In the genomic region with DNA sequence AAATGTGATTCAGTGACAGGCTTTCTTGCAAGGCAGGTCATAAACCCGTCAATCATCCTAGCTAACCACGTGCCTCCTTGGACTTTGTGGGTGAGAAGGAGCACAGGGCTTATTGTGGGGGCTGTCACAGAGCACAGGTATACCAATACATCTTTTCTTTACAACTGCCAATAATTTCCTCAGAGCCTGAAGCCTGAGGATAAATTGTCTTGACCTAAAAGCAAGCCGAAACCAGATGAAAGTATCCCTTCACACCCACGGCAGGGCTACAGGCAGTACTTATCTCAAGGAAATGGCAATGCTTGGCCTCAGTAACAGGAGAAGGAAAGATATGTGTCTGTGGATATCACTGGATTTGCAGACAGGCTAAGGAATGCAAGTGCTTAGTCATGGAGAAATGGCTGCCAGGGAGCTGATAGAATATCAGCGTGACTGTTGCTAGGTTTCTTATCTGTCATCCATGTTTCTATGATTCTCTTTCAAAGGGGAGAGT, we compare ENCODE assay signal across 10 cellular contexts.
DNase-seq lines count a peak whose midpoint lies in the region; ATAC-seq and TF ChIP-seq lines count a peak whose summit lies in the region.
"Had no signal": no experiment of that assay in that cellular context is flagged by ENCODE, and none has a peak within 500 bp of the region (broad histone marks: within the 10 kb centered on the region; RNA-seq: fewer than 3 reads in every experiment).

No MANE protein-coding gene starts in this region.

- H3K27me3 Mint-ChIP-seq in stimulated activated naive B cell treated with anti-CD40 and anti-IgM and Interleukin-4, amounts not matched to agents 10 μg/mL and 1 μg/mL and 100 μg/mL, for 72 hours: peaks cover 3% of the 10 kb centered on the region in 2 donors

- H3K9ac ChIP-seq in smooth muscle cell (ENCODE audit: low read depth): peak overlapping the region; percentile 91

- H3K36me3 Mint-ChIP-seq in stimulated activated naive B cell treated with anti-CD40 and anti-IgM and Interleukin-4, amounts not matched to agents 10 μg/mL and 1 μg/mL and 100 μg/mL, for 72 hours: peaks cover 5 to 9% of the 10 kb centered on the region in 2 donors
- H3K36me3 Mint-ChIP-seq: T-cell had no signal

- ATAC-seq in HG03025 (IDR thresholded peaks at IDR 0.05; ENCODE audit: low FRiP score, unreplicated experiment) (no peak), HG03571 (IDR thresholded peaks at IDR 0.05; ENCODE audit: unreplicated experiment) (no peak)
- no peak for ATAC-seq in stimulated activated naive B cell treated with anti-CD40 and anti-IgM and Interleukin-4, amounts not matched to agents 10 μg/mL and 1 μg/mL and 100 μg/mL, for 72 hours (replicated peaks)
- ATAC-seq: T-cell had no signal

- H3K27me3 ChIP-seq in adrenal gland: no peaks in the 10 kb centered on the region
- no peaks in the 10 kb centered on the region for H3K27me3 ChIP-seq in right atrium auricular region
- no peaks in the 10 kb centered on the region for H3K27me3 ChIP-seq in smooth muscle cell (ENCODE audit: low read depth)
- H3K27me3 ChIP-seq: colonic mucosa had no signal

- no peak for TF ChIP-seq POLR2A in adrenal gland (IDR thresholded peaks at IDR 0.05)

- no peak overlapping the region for H2AFZ ChIP-seq in smooth muscle cell (ENCODE audit: low read depth)

- DNase-seq in adrenal gland (peak in 6 of 7 donors; percentile 37 to 66 (median 58)), right atrium auricular region (ENCODE audit: low spot score) (no peak), smooth muscle cell (lab: John Stamatoyannopoulos, UW; ENCODE audit: unreplicated experiment) (no peak), NCI-H748 treated with DMSO at 0.1 percent for 48 hours (lab: John Stamatoyannopoulos, UW) (no peak)
- no peak for DNase-seq in stimulated activated naive B cell treated with anti-CD40 and anti-IgM and Interleukin-4, amounts not matched to agents 10 μg/mL and 1 μg/mL and 100 μg/mL, for 72 hours
- DNase-seq: colonic mucosa, T-cell had no signal

- POLR2A ChIA-PET in HEK293 (lab: Yijun Ruan, JAX): no interaction called here

- H3K79me2 ChIP-seq in smooth muscle cell (ENCODE audit: low read depth): no peaks in the 10 kb centered on the region

- H3K36me3 ChIP-seq in HEK293 (ENCODE audit: control insufficient read depth in 2 of 2, insufficient read depth in 1 of 2, low read length in 2 of 2) (no peaks in the 10 kb centered on the region), adrenal gland (replicated peaks in 1 of 2) (no peaks in the 10 kb centered on the region), right atrium auricular region (no peaks in the 10 kb centered on the region), smooth muscle cell (ENCODE audit: low read depth) (no peaks in the 10 kb centered on the region)
- H3K36me3 ChIP-seq: colonic mucosa had no signal

- peaks cover 0 to 3% of the 10 kb centered on the region in 2 donors for H3K9me3 Mint-ChIP-seq in stimulated activated naive B cell treated with anti-CD40 and anti-IgM and Interleukin-4, amounts not matched to agents 10 μg/mL and 1 μg/mL and 100 μg/mL, for 72 hours
- H3K9me3 Mint-ChIP-seq: T-cell had no signal

- no peak overlapping the region for H3K4me3 Mint-ChIP-seq in stimulated activated naive B cell treated with anti-CD40 and anti-IgM and Interleukin-4, amounts not matched to agents 10 μg/mL and 1 μg/mL and 100 μg/mL, for 72 hours
- H3K4me3 Mint-ChIP-seq: T-cell had no signal

- no peak overlapping the region for H3K27ac ChIP-seq in HEK293 (ENCODE audit: extremely low read depth, low read depth, low read length)
- peak overlapping the region in 4 of 5 donors; percentile 52 to 92 (median 68) for H3K27ac ChIP-seq in adrenal gland
- H3K27ac ChIP-seq in right atrium auricular region: peak overlapping the region; percentile 53 to 72
- H3K27ac ChIP-seq in smooth muscle cell (ENCODE audit: low read depth): peak overlapping the region; percentile 99
- H3K27ac ChIP-seq: colonic mucosa had no signal

- H3K4me2 ChIP-seq in smooth muscle cell: peak overlapping the region; percentile 44

- peaks cover 0 to 9% of the 10 kb centered on the region in 2 donors for H3K4me1 Mint-ChIP-seq in stimulated activated naive B cell treated with anti-CD40 and anti-IgM and Interleukin-4, amounts not matched to agents 10 μg/mL and 1 μg/mL and 100 μg/mL, for 72 hours

- no peaks in the 10 kb centered on the region for H3K9me3 ChIP-seq in HEK293 (ENCODE audit: control insufficient read depth, insufficient read depth, low read depth, low read length)
- H3K9me3 ChIP-seq in adrenal gland (replicated peaks in 1 of 3): no peaks in the 10 kb centered on the region
- peaks cover 0 to 7% of the 10 kb centered on the region in 2 donors for H3K9me3 ChIP-seq in right atrium auricular region
- H3K9me3 ChIP-seq in smooth muscle cell (replicated peaks; ENCODE audit: low read depth): no peaks in the 10 kb centered on the region
- H3K9me3 ChIP-seq: colonic mucosa had no signal

- H3K4me1 ChIP-seq in HEK293 (ENCODE audit: control insufficient read depth, insufficient read depth, low read length) (no peaks in the 10 kb centered on the region), adrenal gland (replicated peaks in 1 of 2) (peaks cover 25 to 34% of the 10 kb centered on the region in 2 donors), right atrium auricular region (peaks cover 0 to 27% of the 10 kb centered on the region in 2 donors), smooth muscle cell (ENCODE audit: low read depth) (peaks cover 20% of the 10 kb centered on the region)

- WGBS in adrenal gland, 4 donors: 23 to 33% (median 27%) methylated on average over 5 of the region's 5 CpGs
- WGBS in smooth muscle cell (ENCODE audit: low lambda C conversion rate): 8% methylated on average over 5 of the region's 5 CpGs

- intact Hi-C loops in adrenal gland (cut with DNase I): no loop called here

- H3K27ac Mint-ChIP-seq in stimulated activated naive B cell treated with anti-CD40 and anti-IgM and Interleukin-4, amounts not matched to agents 10 μg/mL and 1 μg/mL and 100 μg/mL, for 72 hours: no peak overlapping the region
- H3K27ac Mint-ChIP-seq: T-cell had no signal

- H3K4me3 ChIP-seq in HEK293 (ENCODE audit: low read depth, low read length) (no peak overlapping the region), adrenal gland (no peak overlapping the region), right atrium auricular region (no peak overlapping the region), smooth muscle cell (peak overlapping the region; percentile 6)
- H3K4me3 ChIP-seq: colonic mucosa had no signal

- CTCF ChIA-PET in HEK293 (lab: Yijun Ruan, JAX): interaction anchor here (0.8 kb wide), 2 partner anchors 11 to 195 kb away, joined by 3 read pairs; no protein-coding TSS in a partner anchor

- no peaks in the 10 kb centered on the region for H4K20me1 ChIP-seq in smooth muscle cell (ENCODE audit: low read depth)

- no peak for TF ChIP-seq CTCF in HEK293 (tag by site-specific recombination; IDR thresholded peaks at IDR 0.05)
- TF ChIP-seq CTCF in adrenal gland (IDR thresholded peaks at IDR 0.05): no peak
- TF ChIP-seq CTCF in right atrium auricular region (IDR thresholded peaks at IDR 0.05): no peak
- TF ChIP-seq CTCF in smooth muscle cell (IDR thresholded peaks at IDR 0.05; ENCODE audit: borderline replicate concordance, insufficient read depth, poor library complexity, severe bottlenecking): no peak

- peaks cover 34% of the 10 kb centered on the region for H3F3A ChIP-seq in smooth muscle cell (ENCODE audit: low read depth)

TF ChIP-seq in HEK293, 187 proteins besides CTCF, POLR2A, EP300 and RAD21:
- TF ChIP-seq ZFP41 (tag by site-specific recombination; IDR thresholded peaks at IDR 0.05; ENCODE audit: borderline replicate concordance): no peak
- TF ChIP-seq ZNF843 (tag by site-specific recombination; IDR thresholded peaks at IDR 0.05): no peak
- TF ChIP-seq ZNF223 (tag by site-specific recombination; IDR thresholded peaks at IDR 0.05): no peak
- TF ChIP-seq, protein P1, sequence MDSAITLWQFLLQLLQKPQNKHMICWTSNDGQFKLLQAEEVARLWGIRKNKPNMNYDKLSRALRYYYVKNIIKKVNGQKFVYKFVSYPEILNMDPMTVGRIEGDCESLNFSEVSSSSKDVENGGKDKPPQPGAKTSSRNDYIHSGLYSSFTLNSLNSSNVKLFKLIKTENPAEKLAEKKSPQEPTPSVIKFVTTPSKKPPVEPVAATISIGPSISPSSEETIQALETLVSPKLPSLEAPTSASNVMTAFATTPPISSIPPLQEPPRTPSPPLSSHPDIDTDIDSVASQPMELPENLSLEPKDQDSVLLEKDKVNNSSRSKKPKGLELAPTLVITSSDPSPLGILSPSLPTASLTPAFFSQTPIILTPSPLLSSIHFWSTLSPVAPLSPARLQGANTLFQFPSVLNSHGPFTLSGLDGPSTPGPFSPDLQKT (IDR thresholded peaks at IDR 0.05; ENCODE audit: borderline replicate concordance, low read depth, low read length): no peak
- no peak for TF ChIP-seq YY2 (tag by site-specific recombination; IDR thresholded peaks at IDR 0.05)
- 0 out of 2 replicates have a peak, but pooled peaks have one; percentile 6 for TF ChIP-seq EGR2 (tag by site-specific recombination; IDR thresholded peaks at IDR 0.05; ENCODE audit: low read depth)

Comparison
In these comparisons a context has a peak if more than half of its experiments do, and no peak if none do; other contexts are left out.
1. DNase-seq: peak in adrenal gland (6 of 7); none in right atrium auricular region (single experiment), smooth muscle cell (single experiment), stimulated activated naive B cell treated with anti-CD40 and anti-IgM and Interleukin-4, amounts not matched to agents 10 μg/mL and 1 μg/mL and 100 μg/mL, for 72 hours (single experiment) and NCI-H748 treated with DMSO at 0.1 percent for 48 hours (single experiment).